Comparison of ENCODE assay signal across 14 cellular contexts in genomic region chr9:111572945-111573604, GRCh38. TPM values are rescaled to one million over a fixed set of nuclear protein-coding genes. Genes with fewer than 3 reads are reported as not detected.
DNase-seq lines count a peak whose midpoint lies in the region; FAIRE-seq and TF ChIP-seq lines count a peak whose summit lies in the region.
"Had no signal": no experiment of that assay in that cellular context is flagged by ENCODE, and none has a peak within 500 bp of the region (broad histone marks: within the 10 kb centered on the region; RNA-seq: fewer than 3 reads in every experiment).

No MANE protein-coding gene starts in this region.

- H3K36me3 ChIP-seq in small intestine (ENCODE audit: control insufficient read depth in 2 of 2, insufficient read depth in 2 of 2, low read length in 2 of 2): peaks cover 15 to 28% of the 10 kb centered on the region in 2 donors

- H3K4me3 Mint-ChIP-seq in nephron progenitor cell: no peak overlapping the region
- H3K4me3 Mint-ChIP-seq in immature natural killer cell: no peak overlapping the region
- H3K4me3 Mint-ChIP-seq: central memory CD8-positive, alpha-beta T cell had no signal

- H3K9me3 Mint-ChIP-seq in nephron progenitor cell (peaks cover 23% of the 10 kb centered on the region), immature natural killer cell (peaks cover 12 to 22% (median 19%) of the 10 kb centered on the region in 6 donors)

- H3K4me1 ChIP-seq in small intestine (ENCODE audit: control insufficient read depth in 2 of 2, insufficient read depth in 1 of 2, low read depth in 1 of 2, low read length in 1 of 2): no peaks in the 10 kb centered on the region
- H3K4me1 ChIP-seq: tibial nerve had no signal

- WGBS in small intestine, 3 donors: 70 to 84% (median 75%) methylated on average over 4 of the region's 4 CpGs

- no peak for TF ChIP-seq CTCF in nephron progenitor cell (IDR thresholded peaks at IDR 0.05)

- no peaks in the 10 kb centered on the region for H3K9me3 ChIP-seq in small intestine (ENCODE audit: control insufficient read depth, low read depth)

- H3K27me3 Mint-ChIP-seq in nephron progenitor cell (ENCODE audit: low read depth, poor library complexity): peaks cover 4% of the 10 kb centered on the region
- peaks cover 0 to 8% (median 2%) of the 10 kb centered on the region in 3 donors for H3K27me3 Mint-ChIP-seq in immature natural killer cell (ENCODE audit: low read depth in 3 of 3)

- H3K4me1 Mint-ChIP-seq in nephron progenitor cell: peaks cover 8% of the 10 kb centered on the region
- H3K4me1 Mint-ChIP-seq in immature natural killer cell: no peaks in the 10 kb centered on the region
- H3K4me1 Mint-ChIP-seq: central memory CD8-positive, alpha-beta T cell had no signal

- H3K27ac Mint-ChIP-seq in nephron progenitor cell (peak overlapping the region; percentile 78), immature natural killer cell (no peak overlapping the region)

- no peak overlapping the region for H3K4me3 ChIP-seq in small intestine (ENCODE audit: low read depth in 1 of 2, low read length in 2 of 2)
- H3K4me3 ChIP-seq: tibial nerve had no signal

- H3K27ac ChIP-seq in small intestine (ENCODE audit: low read depth in 1 of 2, low read length in 1 of 2): peak overlapping the region in 1 of 2 donors; percentile 4
- H3K27ac ChIP-seq: tibial nerve had no signal

- FAIRE-seq in small intestine (lab: Jason Lieb, UNC): no peak

- H3K27me3 ChIP-seq in small intestine (ENCODE audit: control insufficient read depth in 2 of 2, insufficient read depth in 2 of 2, low read length in 2 of 2): no peaks in the 10 kb centered on the region
- H3K27me3 ChIP-seq: tibial nerve had no signal

- DNase-seq in Ammon's horn (ENCODE audit: low spot score): peak; percentile 23
- peak; percentile 97 for DNase-seq in LHCN-M2 (ENCODE audit: low read depth)
- DNase-seq in cerebellar cortex (ENCODE audit: low spot score): peak; percentile 28
- DNase-seq in nephron progenitor cell: no peak
- no peak for DNase-seq in GM19238 (ENCODE audit: insufficient read length, low spot score)
- no peak for DNase-seq in small intestine
- DNase-seq in mesenteric fat pad (ENCODE audit: low spot score): no peak
- DNase-seq in immature natural killer cell: no peak
- DNase-seq: mesendoderm, NCI-H1436 treated with DMSO at 0.1 percent for 48 hours, right cardiac atrium, SHP77 treated with DMSO at 0.1 percent for 48 hours had no signal

- H3K36me3 Mint-ChIP-seq in nephron progenitor cell (ENCODE audit: low read depth) (peaks cover 96% of the 10 kb centered on the region), immature natural killer cell (peaks cover 0 to 11% (median 11%) of the 10 kb centered on the region in 3 donors)

RNA-seq across cellular contexts. Expression of gene PTGR1, which starts 26.4 kb away (rescaled TPM):
- total RNA-seq in LHCN-M2 (2014; rRNA removed) (82.7 and 89.7 TPM in 2 replicates), mesenteric fat pad (53.0 TPM)
- 93.9 TPM for polyA plus RNA-seq in LHCN-M2 (2012)
- polyA plus RNA-seq in small intestine (1,000 to 10,000 TPM in 1 of 3 donors, 100 to 1,000 TPM in 2; 128 to 1,002 (median 433) TPM), immature natural killer cell (under 1 TPM in 1 of 3 donors, not detected in 2; 0.34 TPM)

RNA-seq across cellular contexts. Expression of gene ZNF483, which starts 48.1 kb away (rescaled TPM):
- total RNA-seq in LHCN-M2 (2014; rRNA removed): 0.75 and 1.0 TPM in 2 replicates
- polyA plus RNA-seq in LHCN-M2 (2012): 0.26 TPM
- polyA plus RNA-seq in small intestine: under 1 TPM in 1 of 3 donors, not detected in 2; 0.51 TPM
- 2.2 TPM for total RNA-seq in mesenteric fat pad
- 1 to 10 TPM; 1.2 to 2.7 (median 2.1) TPM for polyA plus RNA-seq in immature natural killer cell

RNA-seq across cellular contexts. Expression of gene DNAJC25, which starts 58.1 kb away (rescaled TPM):
- total RNA-seq in LHCN-M2 (2014; rRNA removed) (9.0 and 12.9 TPM in 2 replicates), mesenteric fat pad (7.5 TPM)
- polyA plus RNA-seq in LHCN-M2 (2012): 4.2 TPM
- polyA plus RNA-seq in small intestine (1 to 10 TPM; 2.7 to 8.7 (median 5.6) TPM), immature natural killer cell (1 to 10 TPM; 2.1 to 7.7 (median 2.6) TPM)

Comparison
In these comparisons a context has a peak if more than half of its experiments do, and no peak if none do; other contexts are left out.
1. DNase-seq: peak in Ammon's horn (single experiment), LHCN-M2 (single experiment) and cerebellar cortex (single experiment); none in nephron progenitor cell (single experiment), GM19238 (single experiment), small intestine (single experiment), mesenteric fat pad (single experiment) and immature natural killer cell (0 of 3).